21 cellular contexts compared by ENCODE assay signal in the genomic region with DNA sequence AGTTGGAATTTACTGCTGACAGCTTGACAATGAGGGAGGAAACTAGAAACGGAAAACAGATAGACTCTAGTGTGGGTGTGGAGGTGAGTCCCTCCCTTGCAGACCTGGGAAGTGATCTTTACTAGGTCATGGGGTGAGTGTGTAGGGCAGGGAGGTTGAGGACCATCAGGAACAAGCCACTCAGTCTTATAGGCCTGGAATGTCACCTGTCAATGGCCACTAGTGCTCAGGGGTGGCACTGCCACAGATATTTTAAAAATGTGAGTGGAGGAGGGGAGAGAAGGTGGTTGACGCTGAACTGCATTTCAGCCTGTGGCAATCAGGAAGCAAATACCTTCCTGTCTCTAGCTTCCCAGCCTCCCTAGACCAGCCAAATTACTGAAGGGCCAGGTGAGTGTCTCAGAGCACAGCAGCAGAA. TPM values are rescaled to one million over a fixed set of nuclear protein-coding genes. Genes with fewer than 3 reads are reported as not detected.
DNase-seq lines count a peak whose midpoint lies in the region; ATAC-seq and TF ChIP-seq lines count a peak whose summit lies in the region.
"Had no signal": no experiment of that assay in that cellular context is flagged by ENCODE, and none has a peak within 500 bp of the region (broad histone marks: within the 10 kb centered on the region; RNA-seq: fewer than 3 reads in every experiment).

No MANE protein-coding gene starts in this region.

- ATAC-seq in right lobe of liver = peak in 3 of 4 donors; percentile 13 to 44 (median 15)
- peak; percentile 46 to 92 for ATAC-seq in upper lobe of left lung (ENCODE audit: low FRiP score in 2 of 2)
- ATAC-seq in HG03175 (IDR thresholded peaks at IDR 0.05; ENCODE audit: unreplicated experiment) = no peak
- no peak for ATAC-seq in HG03432 (IDR thresholded peaks at IDR 0.05; ENCODE audit: unreplicated experiment)

- H3K4me3 Mint-ChIP-seq in activated CD4-positive, alpha-beta T cell treated with anti-CD3 and anti-CD28 coated beads, Interleukin-2, amount 10 ng/mL, durations not matched to agents 24 days and 14 days = no peak overlapping the region
- H3K4me3 Mint-ChIP-seq in chondrocyte (ENCODE audit: unreplicated experiment) = no peak overlapping the region
- H3K4me3 Mint-ChIP-seq: memory B cell had no signal

- no peak overlapping the region for H3K4me3 ChIP-seq in right lobe of liver
- H3K4me3 ChIP-seq in upper lobe of left lung = no peak overlapping the region

- no peaks in the 10 kb centered on the region for H3K9me3 Mint-ChIP-seq in activated CD4-positive, alpha-beta T cell treated with anti-CD3 and anti-CD28 coated beads, Interleukin-2, amount 10 ng/mL, durations not matched to agents 24 days and 14 days
- no peaks in the 10 kb centered on the region for H3K9me3 Mint-ChIP-seq in chondrocyte (ENCODE audit: low read depth)
- H3K9me3 Mint-ChIP-seq: memory B cell had no signal

- no peaks in the 10 kb centered on the region for H3K36me3 Mint-ChIP-seq in activated CD4-positive, alpha-beta T cell treated with anti-CD3 and anti-CD28 coated beads, Interleukin-2, amount 10 ng/mL, durations not matched to agents 24 days and 14 days (ENCODE audit: low read depth)
- no peaks in the 10 kb centered on the region for H3K36me3 Mint-ChIP-seq in chondrocyte (ENCODE audit: low read depth)
- H3K36me3 Mint-ChIP-seq: memory B cell had no signal

- H3K27me3 ChIP-seq in right lobe of liver (no peaks in the 10 kb centered on the region), upper lobe of left lung (no peaks in the 10 kb centered on the region)

- H3K4me1 Mint-ChIP-seq in activated CD4-positive, alpha-beta T cell treated with anti-CD3 and anti-CD28 coated beads, Interleukin-2, amount 10 ng/mL, durations not matched to agents 24 days and 14 days = peaks cover 5% of the 10 kb centered on the region
- H3K4me1 Mint-ChIP-seq in chondrocyte (ENCODE audit: low read depth) = peaks cover 45% of the 10 kb centered on the region

- H3K27ac Mint-ChIP-seq in activated CD4-positive, alpha-beta T cell treated with anti-CD3 and anti-CD28 coated beads, Interleukin-2, amount 10 ng/mL, durations not matched to agents 24 days and 14 days = no peak overlapping the region
- H3K27ac Mint-ChIP-seq in chondrocyte (ENCODE audit: unreplicated experiment) = peak overlapping the region; percentile 22
- H3K27ac Mint-ChIP-seq: memory B cell had no signal

- peak in 1 of 4 donors; percentile 72 for TF ChIP-seq EP300 in upper lobe of left lung (IDR thresholded peaks at IDR 0.05)

- H3K9me3 ChIP-seq in right lobe of liver = no peaks in the 10 kb centered on the region
- no peaks in the 10 kb centered on the region for H3K9me3 ChIP-seq in upper lobe of left lung

- H3K36me3 ChIP-seq in right lobe of liver (no peaks in the 10 kb centered on the region), upper lobe of left lung (no peaks in the 10 kb centered on the region)

- 33% methylated on average over 1 of the region's 2 CpGs for WGBS in right lobe of liver (ENCODE audit: insufficient coverage, low coverage, low lambda C conversion rate, missing lambda C conversion rate)
- WGBS in upper lobe of left lung, 2 donors = 8 to 26% methylated on average over 2 of the region's 2 CpGs

- peaks cover 8% of the 10 kb centered on the region for H3K27me3 Mint-ChIP-seq in activated CD4-positive, alpha-beta T cell treated with anti-CD3 and anti-CD28 coated beads, Interleukin-2, amount 10 ng/mL, durations not matched to agents 24 days and 14 days
- H3K27me3 Mint-ChIP-seq in chondrocyte (ENCODE audit: low read depth) = no peaks in the 10 kb centered on the region

- intact Hi-C loops in activated CD4-positive, alpha-beta T cell treated with anti-CD3 and anti-CD28 coated beads, Interleukin-2, amount 10 ng/mL, durations not matched to agents 24 days and 14 days (cut with micrococcal nuclease) = no loop called here
- intact Hi-C loops in right lobe of liver (cut with DNase I) = no loop called here

- no peak for TF ChIP-seq POLR2A in right lobe of liver (IDR thresholded peaks at IDR 0.05)
- peak in 1 of 4 donors; percentile 14 for TF ChIP-seq POLR2A in upper lobe of left lung (IDR thresholded peaks at IDR 0.05)

- H3K27ac ChIP-seq in right lobe of liver = no peak overlapping the region
- peak overlapping the region; percentile 38 to 71 (median 64) for H3K27ac ChIP-seq in upper lobe of left lung
- H3K27ac ChIP-seq: C4-2B, KMS-11 had no signal

- peak; percentile 41 for DNase-seq in activated CD4-positive, alpha-beta T cell treated with anti-CD3 and anti-CD28 coated beads, Interleukin-2, amount 10 ng/mL, durations not matched to agents 24 days and 14 days
- DNase-seq in activated CD4-positive, alpha-beta T cell treated with anti-CD3 and anti-CD28 coated beads for 1 hour = no peak
- no peak for DNase-seq in chondrocyte (ENCODE audit: low spot score)
- DNase-seq in right lobe of liver = no peak
- DNase-seq in upper lobe of left lung = peak in 1 of 2 donors; percentile 61
- DNase-seq in SHP77 (lab: John Stamatoyannopoulos, UW) = no peak
- DNase-seq: amygdala; cortex of kidney; H7; NCI-H1694 treated with DMSO at 0.1 percent for 48 hours; NCI-H524; stimulated activated naive CD4-positive, alpha-beta T cell had no signal

- H3K4me1 ChIP-seq in right lobe of liver = peaks cover 0 to 5% (median 0%) of the 10 kb centered on the region in 4 donors
- peaks cover 20 to 28% (median 23%) of the 10 kb centered on the region in 4 donors for H3K4me1 ChIP-seq in upper lobe of left lung

- TF ChIP-seq CTCF in chondrocyte (IDR thresholded peaks at IDR 0.05) = peak; percentile 9
- TF ChIP-seq CTCF in right lobe of liver (IDR thresholded peaks at IDR 0.05) = no peak
- peak in 1 of 6 experiments; percentile 46 for TF ChIP-seq CTCF in upper lobe of left lung (IDR thresholded peaks at IDR 0.05)

RNA-seq across cellular contexts. Expression of gene OR2S2, which starts 9.0 kb away (rescaled TPM):
- not detected in 2 replicates for total RNA-seq in activated CD4-positive, alpha-beta T cell treated with anti-CD3 and anti-CD28 coated beads, Interleukin-2, amount 10 ng/mL, durations not matched to agents 24 days and 14 days
- total RNA-seq in chondrocyte (not detected in 3 replicates), right lobe of liver (not detected), upper lobe of left lung (not detected)
- total RNA-seq: A172, Daoy, H7, OCI-LY7, skeletal muscle tissue had no signal

RNA-seq across cellular contexts. Expression of gene SPAAR, which starts 39.6 kb away (rescaled TPM):
- total RNA-seq in activated CD4-positive, alpha-beta T cell treated with anti-CD3 and anti-CD28 coated beads, Interleukin-2, amount 10 ng/mL, durations not matched to agents 24 days and 14 days = not detected in 2 replicates
- total RNA-seq in chondrocyte (0.70 to 1.3 TPM (median 0.77 TPM) in 3 replicates), right lobe of liver (1 to 10 TPM in 1 of 6 experiments, under 1 TPM in 5; 0.37 to 1.4 (median 0.84) TPM), upper lobe of left lung (10 to 100 TPM in 3 of 6 donors, 1 to 10 TPM in 3; 3.3 to 19.9 (median 8.5) TPM)
- total RNA-seq: Daoy, H7, OCI-LY7 had no signal

RNA-seq across cellular contexts. Expression of gene HRCT1, which starts 42.9 kb away (rescaled TPM):
- not detected in 2 replicates for total RNA-seq in activated CD4-positive, alpha-beta T cell treated with anti-CD3 and anti-CD28 coated beads, Interleukin-2, amount 10 ng/mL, durations not matched to agents 24 days and 14 days
- 7.2 to 16.6 TPM (median 7.8 TPM) in 3 replicates for total RNA-seq in chondrocyte
- total RNA-seq in right lobe of liver = 1 to 10 TPM in 3 of 6 experiments, under 1 TPM in 3; 0.40 to 1.4 (median 0.98) TPM
- 10 to 100 TPM in 4 of 6 donors, 1 to 10 TPM in 2; 2.1 to 19.1 (median 10.6) TPM for total RNA-seq in upper lobe of left lung
- total RNA-seq: A172, OCI-LY7 had no signal

Comparison
In these comparisons a context has a peak if more than half of its experiments do, and no peak if none do; other contexts are left out.
1. ATAC-seq: peak in right lobe of liver (3 of 4) and upper lobe of left lung (2 of 2); none in HG03175 (single experiment) and HG03432 (single experiment).
2. H3K27ac ChIP-seq: peak in upper lobe of left lung (4 of 4); none in right lobe of liver (0 of 3).